Comparison of ENCODE assay signal across 14 cellular contexts in genomic region chr9:93089481-93089991, GRCh38. TPM values are rescaled to one million over a fixed set of nuclear protein-coding genes. Genes with fewer than 3 reads are reported as not detected.
DNase-seq lines count a peak whose midpoint lies in the region; ATAC-seq and TF ChIP-seq lines count a peak whose summit lies in the region.
"Had no signal": no experiment of that assay in that cellular context is flagged by ENCODE, and none has a peak within 500 bp of the region (broad histone marks: within the 10 kb centered on the region; RNA-seq: fewer than 3 reads in every experiment).

No MANE protein-coding gene starts in this region.

- H3K9me3 ChIP-seq in mucosa of descending colon (no peaks in the 10 kb centered on the region), uterus (peaks cover 0 to 5% of the 10 kb centered on the region in 2 donors)
- H3K9me3 ChIP-seq: pancreas had no signal

- no peak overlapping the region for H3K4me3 ChIP-seq in mucosa of descending colon
- no peak overlapping the region for H3K4me3 ChIP-seq in uterus
- H3K4me3 ChIP-seq: pancreas had no signal

- peaks cover 19% of the 10 kb centered on the region for H3K36me3 Mint-ChIP-seq in activated naive CD4-positive, alpha-beta T cell treated with anti-CD3 and anti-CD28 coated beads, Interleukin-2, amount 50 U/mL, for 24 hours
- peaks cover 27% of the 10 kb centered on the region for H3K36me3 Mint-ChIP-seq in HFFc6 (ENCODE audit: low read depth)

- TF ChIP-seq POLR2A in uterus (IDR thresholded peaks at IDR 0.05): no peak

- H3K27ac ChIP-seq in uterus: no peak overlapping the region
- H3K27ac ChIP-seq: pancreas had no signal

- peaks cover 4% of the 10 kb centered on the region for H3K9me3 Mint-ChIP-seq in activated naive CD4-positive, alpha-beta T cell treated with anti-CD3 and anti-CD28 coated beads, Interleukin-2, amount 50 U/mL, for 24 hours
- peaks cover 50% of the 10 kb centered on the region for H3K9me3 Mint-ChIP-seq in HFFc6

- H3K27me3 Mint-ChIP-seq in activated naive CD4-positive, alpha-beta T cell treated with anti-CD3 and anti-CD28 coated beads, Interleukin-2, amount 50 U/mL, for 24 hours: no peaks in the 10 kb centered on the region
- peaks cover 5% of the 10 kb centered on the region for H3K27me3 Mint-ChIP-seq in HFFc6 (ENCODE audit: insufficient read depth)

- H3K4me1 ChIP-seq in mucosa of descending colon (ENCODE audit: low read depth) (peaks cover 16% of the 10 kb centered on the region), uterus (no peaks in the 10 kb centered on the region)
- H3K4me1 ChIP-seq: pancreas had no signal

- DNase-seq in activated naive CD4-positive, alpha-beta T cell treated with Interleukin-2 at 50 U/mL for 16 hours: no peak
- peak; percentile 52 for DNase-seq in activated CD8-positive, alpha-beta memory T cell treated with anti-CD3 and anti-CD28 coated beads, Interleukin-2, amount 50 U/mL, for 48 hours
- DNase-seq in mucosa of descending colon (peak in 2 of 3 donors; percentile 21 to 22), uterus (peak; percentile 10 to 11), NCI-H2227 treated with DMSO at 0.1 percent for 48 hours (lab: John Stamatoyannopoulos, UW) (no peak), HFFc6 (no peak)
- DNase-seq: amniotic stem cell, DMS79, mesendoderm, NCI-H2171 had no signal

- no peak overlapping the region for H3K4me3 Mint-ChIP-seq in activated naive CD4-positive, alpha-beta T cell treated with anti-CD3 and anti-CD28 coated beads, Interleukin-2, amount 50 U/mL, for 24 hours
- no peak overlapping the region for H3K4me3 Mint-ChIP-seq in HFFc6

- intact Hi-C loops in mucosa of descending colon (cut with DNase I, micrococcal nuclease): no loop called here
- intact Hi-C loops in uterus (cut with DNase I; ENCODE audit: low total_unique reads): no loop called here

- TF ChIP-seq CTCF in mucosa of descending colon (IDR thresholded peaks at IDR 0.05) (no peak), uterus (IDR thresholded peaks at IDR 0.05) (no peak), HFFc6 (IDR thresholded peaks at IDR 0.05) (no peak)

- peaks cover 55% of the 10 kb centered on the region for H3K4me1 Mint-ChIP-seq in activated naive CD4-positive, alpha-beta T cell treated with anti-CD3 and anti-CD28 coated beads, Interleukin-2, amount 50 U/mL, for 24 hours
- peaks cover 29% of the 10 kb centered on the region for H3K4me1 Mint-ChIP-seq in HFFc6 (ENCODE audit: low read depth)

- peak overlapping the region; percentile 51 for H3K27ac Mint-ChIP-seq in activated naive CD4-positive, alpha-beta T cell treated with anti-CD3 and anti-CD28 coated beads, Interleukin-2, amount 50 U/mL, for 24 hours
- no peak overlapping the region for H3K27ac Mint-ChIP-seq in HFFc6

- no peaks in the 10 kb centered on the region for H3K27me3 ChIP-seq in uterus
- H3K27me3 ChIP-seq: pancreas had no signal

- ATAC-seq in mucosa of descending colon: no peak
- ATAC-seq in GM18858 (IDR thresholded peaks at IDR 0.05; ENCODE audit: unreplicated experiment): no peak
- ATAC-seq: pancreas had no signal

- H3K36me3 ChIP-seq in mucosa of descending colon (ENCODE audit: low read depth): no peaks in the 10 kb centered on the region
- no peaks in the 10 kb centered on the region for H3K36me3 ChIP-seq in uterus
- H3K36me3 ChIP-seq: pancreas had no signal

RNA-seq across cellular contexts. Expression of gene CARD19, which starts 6.5 kb away (rescaled TPM):
- 10 to 100 TPM; 39.1 to 47.8 (median 44.2) TPM for total RNA-seq in mucosa of descending colon
- 10 to 100 TPM; 23.7 to 71.4 (median 40.9) TPM for total RNA-seq in uterus
- 10 to 100 TPM; 35.3 to 40.6 (median 37.9) TPM for total RNA-seq in HFFc6 (2021; fragmentation: NEBNext Ultra II Directional; extraction: Animal tissue kit (Norgen Biotek cat#: 25700))

RNA-seq across cellular contexts. Expression of gene SUSD3, which starts 31.0 kb away (rescaled TPM):
- total RNA-seq in mucosa of descending colon (1 to 10 TPM; 1.2 to 2.5 (median 1.8) TPM), uterus (10 to 100 TPM in 3 of 4 donors, 1 to 10 TPM in 1; 9.3 to 52.7 (median 14.7) TPM)
- under 1 TPM in 2 of 6 experiments, not detected in 4; 0.28 to 0.76 TPM for total RNA-seq in HFFc6 (2021; fragmentation: NEBNext Ultra II Directional; extraction: Animal tissue kit (Norgen Biotek cat#: 25700))
- total RNA-seq: H4 had no signal

RNA-seq across cellular contexts. Expression of gene NINJ1, which starts 44.5 kb away (rescaled TPM):
- 10 to 100 TPM; 19.5 to 68.9 (median 23.2) TPM for total RNA-seq in mucosa of descending colon
- total RNA-seq in uterus: 10 to 100 TPM; 20.6 to 87.4 (median 44.2) TPM
- 10 to 100 TPM; 23.2 to 28.0 (median 25.6) TPM for total RNA-seq in HFFc6 (2021; fragmentation: NEBNext Ultra II Directional; extraction: Animal tissue kit (Norgen Biotek cat#: 25700))

Comparison
In these comparisons a context has a peak if more than half of its experiments do, and no peak if none do; other contexts are left out.
1. DNase-seq: peak in activated CD8-positive, alpha-beta memory T cell treated with anti-CD3 and anti-CD28 coated beads, Interleukin-2, amount 50 U/mL, for 48 hours (single experiment), mucosa of descending colon (2 of 3) and uterus (2 of 2); none in activated naive CD4-positive, alpha-beta T cell treated with Interleukin-2 at 50 U/mL for 16 hours (single experiment), NCI-H2227 treated with DMSO at 0.1 percent for 48 hours (single experiment) and HFFc6 (single experiment).